ENCODE assay signal across 9 cellular contexts in genomic region chr9:68643901-68644809, GRCh38.
DNase-seq lines count a peak whose midpoint lies in the region; ATAC-seq and TF ChIP-seq lines count a peak whose summit lies in the region.
"Had no signal": no experiment of that assay in that cellular context is flagged by ENCODE, and none has a peak within 500 bp of the region (broad histone marks: within the 10 kb centered on the region; RNA-seq: fewer than 3 reads in every experiment).

No MANE protein-coding gene starts in this region.

- peak; percentile 51 for DNase-seq in germinal center (ENCODE audit: low spot score)
- DNase-seq in NCI-H128 (lab: John Stamatoyannopoulos, UW; ENCODE audit: unreplicated experiment), result no peak
- DNase-seq in cerebellar nuclear complex (lab: John Stamatoyannopoulos, UW), result no peak
- no peak for DNase-seq in activated effector memory CD4-positive, alpha-beta T cell treated with Interleukin-2 at 50 U/mL for 16 hours
- DNase-seq: EL had no signal

- ATAC-seq in GM18858 (IDR thresholded peaks at IDR 0.05; ENCODE audit: unreplicated experiment) (peak; percentile 52), GM21717 (IDR thresholded peaks at IDR 0.05; ENCODE audit: unreplicated experiment) (peak; percentile 54), HG03460 (IDR thresholded peaks at IDR 0.05; ENCODE audit: unreplicated experiment) (peak; percentile 49), SK-N-SH treated with all-trans-retinoic acid at 6 μM for 48 hours (no peak)

TF ChIP-seq in SK-N-SH treated with all-trans-retinoic acid at 6 μM for 48 hours, 23 proteins besides CTCF, POLR2A, EP300 and RAD21:
- TF ChIP-seq SNAI2 (CRISPR knock-in tag; IDR thresholded peaks at IDR 0.05) (no peak), ZNF8 (CRISPR knock-in tag; IDR thresholded peaks at IDR 0.05) (no peak), OSR1 (CRISPR knock-in tag; IDR thresholded peaks at IDR 0.05) (no peak), ARNTL (CRISPR knock-in tag; IDR thresholded peaks at IDR 0.05; ENCODE audit: borderline replicate concordance, low read depth) (no peak), ZNF70 (CRISPR knock-in tag; IDR thresholded peaks at IDR 0.05) (no peak), TCF4 (CRISPR knock-in tag; IDR thresholded peaks at IDR 0.05; ENCODE audit: borderline replicate concordance) (no peak), ISL1 (CRISPR knock-in tag; IDR thresholded peaks at IDR 0.05) (no peak), POU6F1 (CRISPR knock-in tag; IDR thresholded peaks at IDR 0.05; ENCODE audit: borderline replicate concordance, low read depth) (no peak), ZFP3 (CRISPR knock-in tag; IDR thresholded peaks at IDR 0.05) (no peak), TOX (CRISPR knock-in tag; IDR thresholded peaks at IDR 0.05; ENCODE audit: borderline replicate concordance) (no peak), CSDC2 (CRISPR knock-in tag; IDR thresholded peaks at IDR 0.05) (no peak), GLIS3 (CRISPR knock-in tag; IDR thresholded peaks at IDR 0.05) (no peak), TSHZ2 (CRISPR knock-in tag; IDR thresholded peaks at IDR 0.05) (no peak), ZFP30 (CRISPR knock-in tag; IDR thresholded peaks at IDR 0.05) (no peak)
